Comparison of ENCODE assay signal across 13 cellular contexts in the genomic region with DNA sequence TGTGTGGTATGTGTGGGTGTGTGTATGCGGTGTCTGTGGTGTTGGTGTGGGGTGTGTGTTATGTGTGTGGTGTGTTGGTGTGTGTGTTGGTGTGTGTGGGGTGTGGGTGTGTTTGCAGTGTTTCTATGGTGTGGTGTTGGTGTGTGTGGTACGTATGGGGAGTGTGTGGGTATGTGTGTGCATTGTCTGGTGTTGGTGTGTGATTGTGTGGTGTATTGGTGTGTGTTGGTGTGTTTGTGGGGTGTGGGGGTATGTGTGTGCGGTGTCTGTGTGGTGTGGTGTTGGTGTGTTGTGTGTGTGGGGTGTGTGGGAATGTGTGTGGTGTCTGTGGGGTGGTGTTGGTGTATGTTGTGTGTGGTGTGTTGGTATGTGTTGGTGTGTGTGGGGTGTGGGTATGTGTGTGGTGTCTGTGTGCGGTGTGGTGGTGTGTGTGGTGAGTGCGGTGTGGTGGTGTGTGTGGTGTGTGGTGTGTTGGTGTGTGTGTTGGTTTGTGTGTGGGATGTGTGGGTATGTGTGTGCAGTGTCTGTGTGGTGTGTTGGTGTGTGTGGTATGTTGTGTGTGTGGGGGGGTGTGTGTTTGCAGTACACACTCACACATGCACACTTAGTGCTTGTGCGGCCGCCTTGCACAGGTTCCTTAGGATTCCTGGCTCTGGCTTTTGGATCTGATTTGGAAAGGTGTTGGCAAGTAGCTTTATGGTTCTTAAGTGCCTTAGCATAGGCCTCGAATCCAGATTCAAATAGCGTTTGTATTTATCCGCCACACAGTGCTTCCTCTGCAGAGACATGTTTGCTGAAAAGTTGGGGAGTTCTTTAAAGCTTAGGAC. TPM values are rescaled to one million over a fixed set of nuclear protein-coding genes. Genes with fewer than 3 reads are reported as not detected.
DNase-seq lines count a peak whose midpoint lies in the region; ATAC-seq and TF ChIP-seq lines count a peak whose summit lies in the region.
"Had no signal": no experiment of that assay in that cellular context is flagged by ENCODE, and none has a peak within 500 bp of the region (broad histone marks: within the 10 kb centered on the region; RNA-seq: fewer than 3 reads in every experiment).

No MANE protein-coding gene starts in this region.

- H3K36me3 ChIP-seq in colonic mucosa: no peaks in the 10 kb centered on the region
- peaks cover under 1 to 5% of the 10 kb centered on the region in 2 donors for H3K36me3 ChIP-seq in neuronal stem cell (replicated peaks in 1 of 2; ENCODE audit: control insufficient read depth in 2 of 2, insufficient read depth in 2 of 2, low read length in 2 of 2)
- H3K36me3 ChIP-seq in PC-3 (ENCODE audit: low read depth, low read length): no peaks in the 10 kb centered on the region; the same call in 1 of the 2 replicates

- no peaks in the 10 kb centered on the region for H3K9me2 ChIP-seq in PC-3 (replicated peaks; ENCODE audit: low read length)

- POLR2A ChIA-PET in PC-3 (lab: Charles Lee; ENCODE audit: unreplicated experiment) (no interaction called here), GM10248 (lab: Yijun Ruan, JAX) (no interaction called here)

- H3K4me3 ChIP-seq in colonic mucosa (no peak overlapping the region), neuronal stem cell (ENCODE audit: low read length in 2 of 2) (peak overlapping the region in 1 of 2 donors; percentile 74), PC-3 (ENCODE audit: low read length) (no peak overlapping the region)
- H3K4me3 ChIP-seq: spleen had no signal

- CTCF ChIA-PET in PC-3 (lab: Charles Lee) (no interaction called here), GM10248 (lab: Yijun Ruan, JAX) (interaction anchor here (1.0 to 4.3 kb wide), 2 partner anchors 15 to 40 kb away, joined by 3 to 20 read pairs; no protein-coding TSS in a partner anchor)

- no peak overlapping the region for H3K14ac ChIP-seq in neuronal stem cell (ENCODE audit: low read length)

- H2AK5ac ChIP-seq in neuronal stem cell (ENCODE audit: low read depth, low read length): no peak overlapping the region

- H3K4ac ChIP-seq in neuronal stem cell (ENCODE audit: low read length): no peak overlapping the region

- no peak overlapping the region for H2BK5ac ChIP-seq in neuronal stem cell (ENCODE audit: low read length)

- H3K9me3 Mint-ChIP-seq in CD14-positive monocyte: no peaks in the 10 kb centered on the region
- H3K9me3 Mint-ChIP-seq: mesothelial cell of epicardium; stimulated activated effector memory CD8-positive, alpha-beta T cell treated with anti-CD3 and anti-CD28 coated beads, Interleukin-12 subunit alpha, Interleukin-12 subunit beta, amount 100 ng/mL, for 72 hours had no signal

- H4K8ac ChIP-seq in neuronal stem cell (ENCODE audit: low read depth, low read length): no peak overlapping the region

- peaks cover 25% of the 10 kb centered on the region; the same call in 1 of the 2 replicates for H4K20me1 ChIP-seq in PC-3 (ENCODE audit: low read length)

- H3K4me2 ChIP-seq in neuronal stem cell (ENCODE audit: insufficient read depth, low read length, poor library complexity, severe bottlenecking) (no peak overlapping the region), PC-3 (ENCODE audit: low read length) (no peak overlapping the region)

- H3K79me2 ChIP-seq in PC-3 (ENCODE audit: low read length): peaks cover 97% of the 10 kb centered on the region

- no peak for ATAC-seq in PC-3
- ATAC-seq: stimulated activated effector memory CD8-positive, alpha-beta T cell treated with anti-CD3 and anti-CD28 coated beads, Interleukin-12 subunit alpha, Interleukin-12 subunit beta, amount 100 ng/mL, for 72 hours had no signal

- H3K9me3 ChIP-seq in colonic mucosa (no peaks in the 10 kb centered on the region), neuronal stem cell (replicated peaks in 1 of 2; ENCODE audit: control insufficient read depth in 2 of 2, insufficient read depth in 1 of 2, low read depth in 1 of 2, low read length in 2 of 2) (peaks cover 0 to 20% of the 10 kb centered on the region in 2 donors), PC-3 (ENCODE audit: low read length) (no peaks in the 10 kb centered on the region)
- H3K9me3 ChIP-seq: spleen had no signal

- H3K4me1 Mint-ChIP-seq in CD14-positive monocyte: peaks cover 38% of the 10 kb centered on the region

- H2BK120ac ChIP-seq in neuronal stem cell (ENCODE audit: low read depth, low read length): no peak overlapping the region

- H3K4me1 ChIP-seq in colonic mucosa (peaks cover 9% of the 10 kb centered on the region), neuronal stem cell (ENCODE audit: control insufficient read depth in 2 of 2, insufficient read depth in 1 of 2, low read depth in 1 of 2, low read length in 2 of 2) (peaks cover 4 to 14% of the 10 kb centered on the region in 2 donors), PC-3 (ENCODE audit: insufficient read depth, low read length) (peaks cover 11% of the 10 kb centered on the region)

- 100% methylated on average over 2 to 5 of the region's 10 CpGs for WGBS in neuronal stem cell (ENCODE audit: extremely low coverage in 2 of 2, insufficient read length in 2 of 2, insufficient replicate concordance in 1 of 2), 2 donors

- peak overlapping the region; percentile 47 for H3K23ac ChIP-seq in neuronal stem cell (ENCODE audit: low read depth, low read length, poor library complexity)

- TF ChIP-seq CTCF in colonic mucosa (IDR thresholded peaks at IDR 0.05): no peak
- no peak for TF ChIP-seq CTCF in PC-3 (conservative IDR thresholded peaks at IDR 0.05; ENCODE audit: low read depth, low read length)
- no peak for TF ChIP-seq CTCF in GM10248 (IDR thresholded peaks at IDR 0.05; ENCODE audit: control extremely low read depth, extremely low read depth, low read depth, missing control alignments)
- TF ChIP-seq CTCF in CD14-positive monocyte (IDR thresholded peaks at IDR 0.05): no peak

- DNase-seq in DMS114 treated with DMSO at 0.1 percent for 48 hours (lab: John Stamatoyannopoulos, UW; ENCODE audit: unreplicated experiment) (peak; percentile 31), NAMALWA (ENCODE audit: low spot score) (peak; percentile 47), colonic mucosa (peak; percentile 42), neuronal stem cell (ENCODE audit: low spot score) (no peak), PC-3 (no peak), GM10248 (ENCODE audit: extremely low spot score) (no peak), CD14-positive monocyte (ENCODE audit: low spot score) (no peak)
- no peak for DNase-seq in stimulated activated CD4-positive, alpha-beta T cell treated with anti-CD3 and anti-CD28 coated beads, Interleukin-12 subunit alpha, Interleukin-12 subunit beta, amount 100 ng/mL, for 4 hours
- DNase-seq: GDM1, NCI-H1694, spleen had no signal

- peaks cover 9 to 18% of the 10 kb centered on the region in 2 donors for H3K36me3 Mint-ChIP-seq in CD14-positive monocyte
- H3K36me3 Mint-ChIP-seq: mesothelial cell of epicardium had no signal

- H3K27me3 ChIP-seq in colonic mucosa (no peaks in the 10 kb centered on the region), neuronal stem cell (ENCODE audit: control insufficient read depth in 3 of 3, insufficient read depth in 3 of 3, low read depth in 1 of 3, low read length in 3 of 3) (peaks cover 0 to 10% (median 0%) of the 10 kb centered on the region in 3 experiments), PC-3 (ENCODE audit: low read length) (no peaks in the 10 kb centered on the region)
- H3K27me3 ChIP-seq: spleen had no signal

- H2BK15ac ChIP-seq in neuronal stem cell (ENCODE audit: low read length): no peak overlapping the region

- H2BK12ac ChIP-seq in neuronal stem cell (ENCODE audit: low read length): no peak overlapping the region

- H3K9ac ChIP-seq in colonic mucosa (ENCODE audit: low read depth in 2 of 2, low read length in 2 of 2) (peak overlapping the region in 1 of 2 donors; percentile 64), neuronal stem cell (ENCODE audit: low read depth, low read length, poor library complexity) (peak overlapping the region; percentile 27), PC-3 (ENCODE audit: low read length) (no peak overlapping the region)

- no TSS peak for BruUV-seq in PC-3 (replicated peaks; lab: Mats Ljungman, UMichigan)

- H3K18ac ChIP-seq in neuronal stem cell (ENCODE audit: low read length): no peak overlapping the region

- H4K91ac ChIP-seq in neuronal stem cell (ENCODE audit: low read depth, low read length, poor library complexity): peak overlapping the region; percentile 24

- peaks cover 4% of the 10 kb centered on the region for H3F3A ChIP-seq in PC-3 (ENCODE audit: low read length, unreplicated experiment)

- no peak overlapping the region for H3K4me3 Mint-ChIP-seq in CD14-positive monocyte
- H3K4me3 Mint-ChIP-seq: mesothelial cell of epicardium; stimulated activated effector memory CD8-positive, alpha-beta T cell treated with anti-CD3 and anti-CD28 coated beads, Interleukin-12 subunit alpha, Interleukin-12 subunit beta, amount 100 ng/mL, for 72 hours had no signal

- H2AFZ ChIP-seq in neuronal stem cell (ENCODE audit: low read length) (no peak overlapping the region), PC-3 (ENCODE audit: low read length) (no peak overlapping the region)

- H3K27me3 Mint-ChIP-seq in CD14-positive monocyte (ENCODE audit: low read depth in 3 of 3): no peaks in the 10 kb centered on the region

- peaks cover 19% of the 10 kb centered on the region for H3K79me1 ChIP-seq in neuronal stem cell (ENCODE audit: low read depth, low read length)

- H3K27ac ChIP-seq in colonic mucosa: peak overlapping the region; percentile 8
- H3K27ac ChIP-seq in neuronal stem cell (replicated peaks; ENCODE audit: low read length): no peak overlapping the region
- H3K27ac ChIP-seq in PC-3 (ENCODE audit: low read length): no peak overlapping the region

- intact Hi-C loops in colonic mucosa (cut with DNase I): no loop called here
- intact Hi-C loops in PC-3 (cut with micrococcal nuclease): no loop called here
- intact Hi-C loops in CD14-positive monocyte (cut with micrococcal nuclease): no loop called here

- no peak overlapping the region for H3K27ac Mint-ChIP-seq in CD14-positive monocyte
- H3K27ac Mint-ChIP-seq: mesothelial cell of epicardium; stimulated activated effector memory CD8-positive, alpha-beta T cell treated with anti-CD3 and anti-CD28 coated beads, Interleukin-12 subunit alpha, Interleukin-12 subunit beta, amount 100 ng/mL, for 72 hours had no signal

RNA-seq across cellular contexts. Expression of gene MLXIP, which starts 16.4 kb away (rescaled TPM):
- total RNA-seq in colonic mucosa (100 to 1,000 TPM; 158 to 201 TPM), PC-3 (2014; rRNA removed) (16.7 and 21.8 TPM in 2 replicates)
- 18.3 TPM for polyA plus RNA-seq in neuronal stem cell (2013, experiment 1 of 2)
- 18.1 TPM for polyA plus RNA-seq in neuronal stem cell (2013, experiment 2 of 2)
- 1 to 10 TPM; 4.5 to 4.6 TPM for polyA plus RNA-seq in CD14-positive monocyte

Comparison
In these comparisons a context has a peak if more than half of its experiments do, and no peak if none do; other contexts are left out.
1. DNase-seq: peak in DMS114 treated with DMSO at 0.1 percent for 48 hours (single experiment), NAMALWA (single experiment) and colonic mucosa (single experiment); none in neuronal stem cell (single experiment), stimulated activated CD4-positive, alpha-beta T cell treated with anti-CD3 and anti-CD28 coated beads, Interleukin-12 subunit alpha, Interleukin-12 subunit beta, amount 100 ng/mL, for 4 hours (single experiment), PC-3 (single experiment), GM10248 (single experiment) and CD14-positive monocyte (single experiment).